15 cellular contexts compared by ENCODE assay signal in the genomic region with DNA sequence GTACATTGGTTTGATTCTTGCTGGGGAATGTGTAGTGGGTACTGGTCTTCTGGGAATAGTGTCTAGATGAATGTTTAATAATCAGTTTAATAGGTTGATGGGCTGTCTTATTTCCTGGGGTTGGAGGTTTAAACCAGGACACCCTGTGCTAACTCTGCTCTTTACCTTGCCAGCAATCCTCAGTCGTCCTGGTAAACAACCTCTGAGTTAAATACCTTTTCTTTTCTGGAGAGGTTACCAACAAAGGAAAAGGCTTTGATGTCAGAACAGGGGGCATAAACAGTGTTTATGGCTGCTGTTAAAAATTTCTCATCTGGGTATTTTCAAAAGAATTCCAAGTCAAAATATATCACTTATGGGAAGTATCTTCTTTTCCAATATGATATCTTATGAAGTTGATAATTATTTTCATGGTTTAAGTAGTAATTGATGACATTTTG. TPM values are rescaled to one million over a fixed set of nuclear protein-coding genes. Genes with fewer than 3 reads are reported as not detected.
DNase-seq lines count a peak whose midpoint lies in the region; ATAC-seq and TF ChIP-seq lines count a peak whose summit lies in the region.
"Had no signal": no experiment of that assay in that cellular context is flagged by ENCODE, and none has a peak within 500 bp of the region (broad histone marks: within the 10 kb centered on the region; RNA-seq: fewer than 3 reads in every experiment).

No MANE protein-coding gene starts in this region.

- no peak overlapping the region for H3K4me3 ChIP-seq in gastrocnemius medialis

- H3K27ac Mint-ChIP-seq in mesothelial cell of epicardium: no peak overlapping the region
- H3K27ac Mint-ChIP-seq: activated CD4-positive, alpha-beta memory T cell treated with anti-CD3 and anti-CD28 coated beads, Interleukin-2, amount 10 ng/mL, durations not matched to agents 7 days and 5 days; activated T-helper 2 cell treated with anti-CD3 and anti-CD28 coated beads, Interferon-gamma antibody, Interleukin-2, Interleukin-4, amounts not matched to agents 10 μg/mL and 5 μg/mL and 100 μg/mL, durations not matched to agents 14 hours and 24 hours and 36 hours; stimulated activated naive B cell treated with anti-CD40 and anti-IgM and Interleukin-4, amounts not matched to agents 10 μg/mL and 1 μg/mL and 100 μg/mL, for 72 hours had no signal

- H3K9me3 ChIP-seq in gastrocnemius medialis: no peaks in the 10 kb centered on the region

- H3K27ac ChIP-seq in epithelial cell of prostate (peak overlapping the region; percentile 75), gastrocnemius medialis (peak overlapping the region; percentile 45 to 70 (median 54))

- no peaks in the 10 kb centered on the region for H3K36me3 Mint-ChIP-seq in mesothelial cell of epicardium
- H3K36me3 Mint-ChIP-seq: stimulated activated naive B cell treated with anti-CD40 and anti-IgM and Interleukin-4, amounts not matched to agents 10 μg/mL and 1 μg/mL and 100 μg/mL, for 72 hours had no signal

- H3K27me3 Mint-ChIP-seq in mesothelial cell of epicardium (ENCODE audit: low read depth): no peaks in the 10 kb centered on the region
- H3K27me3 Mint-ChIP-seq: stimulated activated naive B cell treated with anti-CD40 and anti-IgM and Interleukin-4, amounts not matched to agents 10 μg/mL and 1 μg/mL and 100 μg/mL, for 72 hours had no signal

- no peak for TF ChIP-seq POLR2A in gastrocnemius medialis (IDR thresholded peaks at IDR 0.05)

- no peak overlapping the region for H3K4me3 Mint-ChIP-seq in mesothelial cell of epicardium
- H3K4me3 Mint-ChIP-seq: activated CD4-positive, alpha-beta memory T cell treated with anti-CD3 and anti-CD28 coated beads, Interleukin-2, amount 10 ng/mL, durations not matched to agents 7 days and 5 days; stimulated activated naive B cell treated with anti-CD40 and anti-IgM and Interleukin-4, amounts not matched to agents 10 μg/mL and 1 μg/mL and 100 μg/mL, for 72 hours had no signal

- H3K9me3 Mint-ChIP-seq in mesothelial cell of epicardium: no peaks in the 10 kb centered on the region
- H3K9me3 Mint-ChIP-seq: activated CD4-positive, alpha-beta memory T cell treated with anti-CD3 and anti-CD28 coated beads, Interleukin-2, amount 10 ng/mL, durations not matched to agents 7 days and 5 days; activated T-helper 2 cell treated with anti-CD3 and anti-CD28 coated beads, Interferon-gamma antibody, Interleukin-2, Interleukin-4, amounts not matched to agents 10 μg/mL and 5 μg/mL and 100 μg/mL, durations not matched to agents 14 hours and 24 hours and 36 hours; stimulated activated naive B cell treated with anti-CD40 and anti-IgM and Interleukin-4, amounts not matched to agents 10 μg/mL and 1 μg/mL and 100 μg/mL, for 72 hours had no signal

- in situ Hi-C loops in gastrocnemius medialis (cut with MboI; ENCODE audit: low sequenced_read_pairs in 4 of 4): no loop called here

- intact Hi-C loops in gastrocnemius medialis (cut with DNase I; ENCODE audit: low total_unique reads) (no loop called here), head of caudate nucleus (cut with DNase I) (no loop called here)

- no peaks in the 10 kb centered on the region for H3K27me3 ChIP-seq in gastrocnemius medialis
- H3K27me3 ChIP-seq: dorsolateral prefrontal cortex had no signal

- ATAC-seq in GM19351 (IDR thresholded peaks at IDR 0.05; ENCODE audit: unreplicated experiment) (peak; percentile 17), HG03432 (IDR thresholded peaks at IDR 0.05; ENCODE audit: unreplicated experiment) (peak; percentile 26), gastrocnemius medialis (peak in 1 of 2 donors; percentile 33), HG03571 (IDR thresholded peaks at IDR 0.05; ENCODE audit: unreplicated experiment) (no peak)

- no peak for DNase-seq in epithelial cell of prostate (ENCODE audit: low read depth, low spot score)
- DNase-seq in gastrocnemius medialis: no peak
- no peak for DNase-seq in head of caudate nucleus
- DNase-seq in GM19238 (ENCODE audit: insufficient read length, low spot score): no peak
- DNase-seq in mesothelial cell of epicardium (ENCODE audit: low spot score in 2 of 2, unreplicated experiment in 2 of 2): no peak
- DNase-seq: activated CD4-positive, alpha-beta memory T cell treated with anti-CD3 and anti-CD28 coated beads, Interleukin-2, amount 10 ng/mL, durations not matched to agents 7 days and 5 days; anterior cingulate cortex; C1 segment of cervical spinal cord; dorsolateral prefrontal cortex; NCI-H1694 treated with DMSO at 0.1 percent for 48 hours; stimulated activated naive B cell treated with anti-CD40 and anti-IgM and Interleukin-4, amounts not matched to agents 10 μg/mL and 1 μg/mL and 100 μg/mL, for 72 hours had no signal

- peaks cover 47% of the 10 kb centered on the region for H3K4me1 Mint-ChIP-seq in mesothelial cell of epicardium

- H3K36me3 ChIP-seq in gastrocnemius medialis: no peaks in the 10 kb centered on the region

- no peak for TF ChIP-seq CTCF in gastrocnemius medialis (IDR thresholded peaks at IDR 0.05 in 4 of 5, conservative IDR thresholded peaks at IDR 0.05 in 1 of 5)
- TF ChIP-seq CTCF in mesothelial cell of epicardium (IDR thresholded peaks at IDR 0.05; ENCODE audit: unreplicated experiment): no peak

- peaks cover 72 to 77% of the 10 kb centered on the region in 2 donors for H3K4me1 ChIP-seq in gastrocnemius medialis

RNA-seq across cellular contexts. Expression of a gene that starts 23.5 kb away (rescaled TPM):
- total RNA-seq in gastrocnemius medialis: 100 to 1,000 TPM in 3 of 4 donors, 10 to 100 TPM in 1; 71.1 to 139 (median 109) TPM
- total RNA-seq in mesothelial cell of epicardium: 6.9 to 8.2 TPM (median 7.0 TPM) in 3 replicates
- total RNA-seq: activated CD4-positive, alpha-beta memory T cell treated with anti-CD3 and anti-CD28 coated beads, Interleukin-2, amount 10 ng/mL, durations not matched to agents 7 days and 5 days had no signal
